Comparison of ENCODE assay signal across 16 cellular contexts in the genomic region with DNA sequence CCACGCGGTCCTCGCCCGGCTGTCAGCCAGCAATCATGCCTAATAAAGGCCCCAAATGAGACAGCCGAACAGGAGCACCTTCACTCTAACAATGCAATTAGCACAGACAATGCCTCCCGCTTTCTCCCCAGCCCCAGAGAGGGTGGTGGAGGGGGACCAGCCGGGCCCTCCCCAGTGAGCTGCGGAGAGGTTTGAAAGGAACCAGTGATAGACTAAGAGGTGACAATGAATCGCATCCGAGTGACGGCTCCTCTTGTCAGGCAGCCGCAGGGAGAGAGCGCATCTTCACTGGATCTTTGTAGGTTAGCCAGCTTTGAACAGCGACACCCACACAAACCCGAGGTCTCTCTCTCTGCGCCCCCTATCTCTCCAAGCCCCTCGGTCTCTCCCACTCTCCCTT. TPM values are rescaled to one million over a fixed set of nuclear protein-coding genes. Genes with fewer than 3 reads are reported as not detected.
A peak's percentile ranks its signal among the peaks of the same experiment; 100 is the strongest.
DNase-seq lines count a peak whose midpoint lies in the region; TF ChIP-seq lines count a peak whose summit lies in the region.
"Had no signal": no experiment of that assay in that cellular context is flagged by ENCODE, and none has a peak within 500 bp of the region (broad histone marks: within the 10 kb centered on the region; RNA-seq: fewer than 3 reads in every experiment).

No MANE protein-coding gene starts in this region.

- no peak for TF ChIP-seq CTCF in glutamatergic neuron (IDR thresholded peaks at IDR 0.05; ENCODE audit: partially characterized antibody, unreplicated experiment)

- peaks cover 24% of the 10 kb centered on the region for H3K4me1 Mint-ChIP-seq in glutamatergic neuron (ENCODE audit: low read depth, unreplicated experiment)

- no peak overlapping the region for H3K4me3 Mint-ChIP-seq in glutamatergic neuron (ENCODE audit: unreplicated experiment)

- peak overlapping the region; percentile 36 for H3K27ac Mint-ChIP-seq in glutamatergic neuron (ENCODE audit: unreplicated experiment)

- DNase-seq in COR-L47 (lab: John Stamatoyannopoulos, UW) (peak; percentile 33), glutamatergic neuron (no peak), retina (peak; percentile 68), NCI-H2196 (lab: John Stamatoyannopoulos, UW; ENCODE audit: unreplicated experiment) (no peak), Kasumi-1 (lab: John Stamatoyannopoulos, UW) (no peak), T-helper 9 cell (no peak)
- DNase-seq: HCEC 1CT, KG1, MM.1S, NCI-H1694 treated with DMSO at 0.1 percent for 48 hours, NCI-H526 treated with DMSO at 0.1 percent for 48 hours, Right ventricle myocardium superior, RPMI8226 had no signal

- H3K27ac ChIP-seq in angular gyrus (ENCODE audit: low read depth, low read length), result peak overlapping the region; percentile 32
- H3K27ac ChIP-seq: SJSA1 had no signal

- H3K27me3 Mint-ChIP-seq in glutamatergic neuron (ENCODE audit: unreplicated experiment), result peaks cover 3% of the 10 kb centered on the region

- peaks cover 12% of the 10 kb centered on the region for H3K9me3 Mint-ChIP-seq in glutamatergic neuron (ENCODE audit: unreplicated experiment)

- no peaks in the 10 kb centered on the region for H3K36me3 Mint-ChIP-seq in glutamatergic neuron (ENCODE audit: unreplicated experiment)

RNA-seq across cellular contexts. Expression of gene FLRT1, which starts 28.0 kb away (rescaled TPM):
- total RNA-seq in glutamatergic neuron (ENCODE audit: unreplicated experiment), result 3.7 TPM
- total RNA-seq: A172 had no signal

Comparison
In these comparisons a context has a peak if more than half of its experiments do, and no peak if none do; other contexts are left out.
1. DNase-seq: peak in COR-L47 (single experiment) and retina (single experiment); none in glutamatergic neuron (single experiment), NCI-H2196 (single experiment), Kasumi-1 (0 of 2) and T-helper 9 cell (single experiment).